Comparison of ENCODE assay signal across 1 cellular context in the genomic region with DNA sequence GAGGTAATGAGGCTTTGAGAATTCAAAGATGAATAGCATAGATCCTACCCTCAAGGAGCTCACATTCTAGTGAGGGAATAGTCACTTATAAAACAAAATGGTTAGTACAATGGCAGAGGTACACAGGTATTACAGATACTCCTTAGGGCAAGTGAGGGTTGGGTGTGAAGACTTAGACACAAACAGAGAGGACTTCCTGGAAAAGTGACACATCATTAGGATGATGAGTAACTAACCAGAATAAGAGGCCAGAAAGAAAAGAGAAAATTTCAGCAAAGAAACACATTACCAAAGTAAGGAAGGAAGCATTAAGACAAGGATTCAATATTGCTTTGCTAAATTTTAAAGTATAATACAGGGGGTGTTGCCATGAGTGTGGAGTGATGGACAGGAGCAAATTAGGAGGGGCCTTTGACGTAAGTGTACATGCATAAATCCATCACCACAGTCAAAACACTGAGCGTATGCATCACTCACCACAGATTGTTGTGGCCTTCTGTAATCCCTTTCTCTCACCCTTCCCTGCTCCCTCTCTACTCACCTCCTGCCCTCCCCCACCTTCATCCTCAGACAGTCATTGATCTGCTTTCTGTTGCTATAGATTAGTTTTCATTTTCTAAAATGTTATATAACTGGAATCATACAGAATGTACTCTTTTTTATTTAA.
TF ChIP-seq lines count a peak whose summit lies in the region.

No MANE protein-coding gene starts in this region.

TF ChIP-seq in K562, 482 proteins besides CTCF, POLR2A, EP300 and RAD21 (continued from another document and continues in another):
- TF ChIP-seq THRAP3 (IDR thresholded peaks at IDR 0.05; ENCODE audit: borderline replicate concordance) = no peak
- TF ChIP-seq HIVEP1 (CRISPR knock-in tag; IDR thresholded peaks at IDR 0.05) = no peak
- TF ChIP-seq ZNF212 (CRISPR knock-in tag; IDR thresholded peaks at IDR 0.05) = no peak
- no peak for TF ChIP-seq ZNF785 (CRISPR knock-in tag; IDR thresholded peaks at IDR 0.05)
- TF ChIP-seq, protein P1, sequence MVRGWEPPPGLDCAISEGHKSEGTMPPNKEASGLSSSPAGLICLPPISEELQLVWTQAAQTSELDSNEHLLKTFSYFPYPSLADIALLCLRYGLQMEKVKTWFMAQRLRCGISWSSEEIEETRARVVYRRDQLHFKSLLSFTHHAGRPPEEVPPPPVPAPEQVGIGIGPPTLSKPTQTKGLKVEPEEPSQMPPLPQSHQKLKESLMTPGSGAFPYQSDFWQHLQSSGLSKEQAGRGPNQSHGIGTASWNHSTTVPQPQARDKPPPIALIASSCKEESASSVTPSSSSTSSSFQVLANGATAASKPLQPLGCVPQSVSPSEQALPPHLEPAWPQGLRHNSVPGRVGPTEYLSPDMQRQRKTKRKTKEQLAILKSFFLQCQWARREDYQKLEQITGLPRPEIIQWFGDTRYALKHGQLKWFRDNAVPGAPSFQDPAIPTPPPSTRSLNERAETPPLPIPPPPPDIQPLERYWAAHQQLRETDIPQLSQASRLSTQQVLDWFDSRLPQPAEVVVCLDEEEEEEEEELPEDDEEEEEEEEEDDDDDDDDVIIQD (CRISPR knock-in tag; IDR thresholded peaks at IDR 0.05) = no peak
- TF ChIP-seq NCOA1 (IDR thresholded peaks at IDR 0.05; ENCODE audit: low read depth) = peak; percentile 82
- TF ChIP-seq, protein P2, sequence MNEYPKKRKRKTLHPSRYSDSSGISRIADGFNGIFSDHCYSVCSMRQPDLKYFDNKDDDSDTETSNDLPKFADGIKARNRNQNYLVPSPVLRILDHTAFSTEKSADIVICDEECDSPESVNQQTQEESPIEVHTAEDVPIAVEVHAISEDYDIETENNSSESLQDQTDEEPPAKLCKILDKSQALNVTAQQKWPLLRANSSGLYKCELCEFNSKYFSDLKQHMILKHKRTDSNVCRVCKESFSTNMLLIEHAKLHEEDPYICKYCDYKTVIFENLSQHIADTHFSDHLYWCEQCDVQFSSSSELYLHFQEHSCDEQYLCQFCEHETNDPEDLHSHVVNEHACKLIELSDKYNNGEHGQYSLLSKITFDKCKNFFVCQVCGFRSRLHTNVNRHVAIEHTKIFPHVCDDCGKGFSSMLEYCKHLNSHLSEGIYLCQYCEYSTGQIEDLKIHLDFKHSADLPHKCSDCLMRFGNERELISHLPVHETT (CRISPR knock-in tag; conservative IDR thresholded peaks at IDR 0.05 in 1 of 2, IDR thresholded peaks at IDR 0.05 in 1 of 2) = no peak
- TF ChIP-seq ZKSCAN3 (CRISPR knock-in tag; IDR thresholded peaks at IDR 0.05) = no peak
- TF ChIP-seq, protein P3, sequence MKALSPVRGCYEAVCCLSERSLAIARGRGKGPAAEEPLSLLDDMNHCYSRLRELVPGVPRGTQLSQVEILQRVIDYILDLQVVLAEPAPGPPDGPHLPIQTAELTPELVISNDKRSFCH (CRISPR knock-in tag; IDR thresholded peaks at IDR 0.05) = no peak
- TF ChIP-seq, protein P3 (tag; IDR thresholded peaks at IDR 0.05) = peak; percentile 88
- no peak for TF ChIP-seq TAF15 (IDR thresholded peaks at IDR 0.05; ENCODE audit: low read depth, low read length)
- no peak for TF ChIP-seq ZNF232 (CRISPR knock-in tag; IDR thresholded peaks at IDR 0.05)
- TF ChIP-seq, protein P4, sequence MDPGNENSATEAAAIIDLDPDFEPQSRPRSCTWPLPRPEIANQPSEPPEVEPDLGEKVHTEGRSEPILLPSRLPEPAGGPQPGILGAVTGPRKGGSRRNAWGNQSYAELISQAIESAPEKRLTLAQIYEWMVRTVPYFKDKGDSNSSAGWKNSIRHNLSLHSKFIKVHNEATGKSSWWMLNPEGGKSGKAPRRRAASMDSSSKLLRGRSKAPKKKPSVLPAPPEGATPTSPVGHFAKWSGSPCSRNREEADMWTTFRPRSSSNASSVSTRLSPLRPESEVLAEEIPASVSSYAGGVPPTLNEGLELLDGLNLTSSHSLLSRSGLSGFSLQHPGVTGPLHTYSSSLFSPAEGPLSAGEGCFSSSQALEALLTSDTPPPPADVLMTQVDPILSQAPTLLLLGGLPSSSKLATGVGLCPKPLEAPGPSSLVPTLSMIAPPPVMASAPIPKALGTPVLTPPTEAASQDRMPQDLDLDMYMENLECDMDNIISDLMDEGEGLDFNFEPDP (CRISPR knock-in tag; IDR thresholded peaks at IDR 0.05) = no peak
- TF ChIP-seq, protein P5, sequence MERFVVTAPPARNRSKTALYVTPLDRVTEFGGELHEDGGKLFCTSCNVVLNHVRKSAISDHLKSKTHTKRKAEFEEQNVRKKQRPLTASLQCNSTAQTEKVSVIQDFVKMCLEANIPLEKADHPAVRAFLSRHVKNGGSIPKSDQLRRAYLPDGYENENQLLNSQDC (CRISPR knock-in tag; IDR thresholded peaks at IDR 0.05) = no peak
- TF ChIP-seq MCM5 (IDR thresholded peaks at IDR 0.05; ENCODE audit: low read depth) = no peak
- no peak for TF ChIP-seq ZNF707 (CRISPR knock-in tag; conservative IDR thresholded peaks at IDR 0.05)
- TF ChIP-seq, protein P6, sequence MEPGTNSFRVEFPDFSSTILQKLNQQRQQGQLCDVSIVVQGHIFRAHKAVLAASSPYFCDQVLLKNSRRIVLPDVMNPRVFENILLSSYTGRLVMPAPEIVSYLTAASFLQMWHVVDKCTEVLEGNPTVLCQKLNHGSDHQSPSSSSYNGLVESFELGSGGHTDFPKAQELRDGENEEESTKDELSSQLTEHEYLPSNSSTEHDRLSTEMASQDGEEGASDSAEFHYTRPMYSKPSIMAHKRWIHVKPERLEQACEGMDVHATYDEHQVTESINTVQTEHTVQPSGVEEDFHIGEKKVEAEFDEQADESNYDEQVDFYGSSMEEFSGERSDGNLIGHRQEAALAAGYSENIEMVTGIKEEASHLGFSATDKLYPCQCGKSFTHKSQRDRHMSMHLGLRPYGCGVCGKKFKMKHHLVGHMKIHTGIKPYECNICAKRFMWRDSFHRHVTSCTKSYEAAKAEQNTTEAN (CRISPR knock-in tag; IDR thresholded peaks at IDR 0.05) = no peak
- TF ChIP-seq, protein P7, sequence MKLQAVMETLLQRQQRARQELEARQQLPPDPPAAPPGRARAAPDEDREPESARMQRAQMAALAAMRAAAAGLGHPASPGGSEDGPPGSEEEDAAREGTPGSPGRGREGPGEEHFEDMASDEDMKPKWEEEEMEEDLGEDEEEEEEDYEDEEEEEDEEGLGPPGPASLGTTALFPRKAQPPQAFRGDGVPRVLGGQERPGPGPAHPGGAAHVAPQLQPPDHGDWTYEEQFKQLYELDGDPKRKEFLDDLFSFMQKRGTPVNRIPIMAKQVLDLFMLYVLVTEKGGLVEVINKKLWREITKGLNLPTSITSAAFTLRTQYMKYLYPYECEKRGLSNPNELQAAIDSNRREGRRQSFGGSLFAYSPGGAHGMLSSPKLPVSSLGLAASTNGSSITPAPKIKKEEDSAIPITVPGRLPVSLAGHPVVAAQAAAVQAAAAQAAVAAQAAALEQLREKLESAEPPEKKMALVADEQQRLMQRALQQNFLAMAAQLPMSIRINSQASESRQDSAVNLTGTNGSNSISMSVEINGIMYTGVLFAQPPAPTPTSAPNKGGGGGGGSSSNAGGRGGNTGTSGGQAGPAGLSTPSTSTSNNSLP (IDR thresholded peaks at IDR 0.05; ENCODE audit: borderline replicate concordance, low read depth, low read length) = peak; percentile 20; the same call in 1 of the 2 replicates
- TF ChIP-seq XRCC5 (IDR thresholded peaks at IDR 0.05; ENCODE audit: low read depth, low read length) = no peak
- TF ChIP-seq, protein P8, sequence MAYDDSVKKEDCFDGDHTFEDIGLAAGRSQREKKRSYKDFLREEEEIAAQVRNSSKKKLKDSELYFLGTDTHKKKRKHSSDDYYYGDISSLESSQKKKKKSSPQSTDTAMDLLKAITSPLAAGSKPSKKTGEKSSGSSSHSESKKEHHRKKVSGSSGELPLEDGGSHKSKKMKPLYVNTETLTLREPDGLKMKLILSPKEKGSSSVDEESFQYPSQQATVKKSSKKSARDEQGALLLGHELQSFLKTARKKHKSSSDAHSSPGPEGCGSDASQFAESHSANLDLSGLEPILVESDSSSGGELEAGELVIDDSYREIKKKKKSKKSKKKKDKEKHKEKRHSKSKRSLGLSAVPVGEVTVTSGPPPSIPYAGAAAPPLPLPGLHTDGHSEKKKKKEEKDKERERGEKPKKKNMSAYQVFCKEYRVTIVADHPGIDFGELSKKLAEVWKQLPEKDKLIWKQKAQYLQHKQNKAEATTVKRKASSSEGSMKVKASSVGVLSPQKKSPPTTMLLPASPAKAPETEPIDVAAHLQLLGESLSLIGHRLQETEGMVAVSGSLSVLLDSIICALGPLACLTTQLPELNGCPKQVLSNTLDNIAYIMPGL (CRISPR knock-in tag; IDR thresholded peaks at IDR 0.05) = no peak
- TF ChIP-seq POLR2H (tag; IDR thresholded peaks at IDR 0.05; ENCODE audit: low read depth) = no peak
- 0 out of 2 replicates have a peak, but pooled peaks have one; percentile 3 for TF ChIP-seq CBX5 (IDR thresholded peaks at IDR 0.05; ENCODE audit: borderline replicate concordance, low read depth)
- TF ChIP-seq ZNF583 (CRISPR knock-in tag; IDR thresholded peaks at IDR 0.05) = no peak
- no peak for TF ChIP-seq XRCC4 (IDR thresholded peaks at IDR 0.05; ENCODE audit: extremely low read depth, insufficient read depth, insufficient read length)
- no peak for TF ChIP-seq ZNF143 (CRISPR knock-in tag; IDR thresholded peaks at IDR 0.05)
- TF ChIP-seq WHSC1 (IDR thresholded peaks at IDR 0.05; ENCODE audit: low read length) = no peak
- TF ChIP-seq MYC (IDR thresholded peaks at IDR 0.05; ENCODE audit: low read depth, low read length) = no peak
- TF ChIP-seq MYC (CRISPR knock-in tag; IDR thresholded peaks at IDR 0.05; ENCODE audit: borderline replicate concordance, low read depth) = no peak
- no peak for TF ChIP-seq MAFK (IDR thresholded peaks at IDR 0.05; ENCODE audit: low read length)
- TF ChIP-seq STAT5A (IDR thresholded peaks at IDR 0.05; ENCODE audit: borderline replicate concordance, low read length) = peak; percentile 57
- no peak for TF ChIP-seq EZH2 (IDR thresholded peaks at IDR 0.05; ENCODE audit: borderline replicate concordance, low read depth, low read length)
- TF ChIP-seq MCM7 (IDR thresholded peaks at IDR 0.05) = no peak
- TF ChIP-seq ADNP (tag; IDR thresholded peaks at IDR 0.05) = peak; percentile 78; the same call in 1 of the 2 replicates
- peak; percentile 93 for TF ChIP-seq FOSL1 (tag; conservative IDR thresholded peaks at IDR 0.05)
- TF ChIP-seq ZFP30 (CRISPR knock-in tag; IDR thresholded peaks at IDR 0.05; ENCODE audit: borderline replicate concordance) = no peak
- peak; percentile 63; the same call in 1 of the 2 replicates for TF ChIP-seq CXXC5 (CRISPR knock-in tag; IDR thresholded peaks at IDR 0.05)
- TF ChIP-seq ZNF436 (CRISPR knock-in tag; IDR thresholded peaks at IDR 0.05) = no peak; the same call in 1 of the 2 replicates
- TF ChIP-seq, protein P9, sequence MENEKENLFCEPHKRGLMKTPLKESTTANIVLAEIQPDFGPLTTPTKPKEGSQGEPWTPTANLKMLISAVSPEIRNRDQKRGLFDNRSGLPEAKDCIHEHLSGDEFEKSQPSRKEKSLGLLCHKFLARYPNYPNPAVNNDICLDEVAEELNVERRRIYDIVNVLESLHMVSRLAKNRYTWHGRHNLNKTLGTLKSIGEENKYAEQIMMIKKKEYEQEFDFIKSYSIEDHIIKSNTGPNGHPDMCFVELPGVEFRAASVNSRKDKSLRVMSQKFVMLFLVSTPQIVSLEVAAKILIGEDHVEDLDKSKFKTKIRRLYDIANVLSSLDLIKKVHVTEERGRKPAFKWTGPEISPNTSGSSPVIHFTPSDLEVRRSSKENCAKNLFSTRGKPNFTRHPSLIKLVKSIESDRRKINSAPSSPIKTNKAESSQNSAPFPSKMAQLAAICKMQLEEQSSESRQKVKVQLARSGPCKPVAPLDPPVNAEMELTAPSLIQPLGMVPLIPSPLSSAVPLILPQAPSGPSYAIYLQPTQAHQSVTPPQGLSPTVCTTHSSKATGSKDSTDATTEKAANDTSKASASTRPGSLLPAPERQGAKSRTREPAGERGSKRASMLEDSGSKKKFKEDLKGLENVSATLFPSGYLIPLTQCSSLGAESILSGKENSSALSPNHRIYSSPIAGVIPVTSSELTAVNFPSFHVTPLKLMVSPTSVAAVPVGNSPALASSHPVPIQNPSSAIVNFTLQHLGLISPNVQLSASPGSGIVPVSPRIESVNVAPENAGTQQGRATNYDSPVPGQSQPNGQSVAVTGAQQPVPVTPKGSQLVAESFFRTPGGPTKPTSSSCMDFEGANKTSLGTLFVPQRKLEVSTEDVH (IDR thresholded peaks at IDR 0.05; ENCODE audit: low read depth, partially characterized antibody) = peak; percentile 62
- TF ChIP-seq ZNF24 (IDR thresholded peaks at IDR 0.05) = 0 out of 2 replicates have a peak, but pooled peaks have one; percentile 39
- peak; percentile 89 for TF ChIP-seq CBFA2T3 (IDR thresholded peaks at IDR 0.05)
- TF ChIP-seq NR4A1 (CRISPR knock-in tag; IDR thresholded peaks at IDR 0.05) = no peak
- TF ChIP-seq NR4A1 (tag; IDR thresholded peaks at IDR 0.05) = no peak
- no peak for TF ChIP-seq CHD1 (IDR thresholded peaks at IDR 0.05; ENCODE audit: low read length)
- no peak for TF ChIP-seq RBM25 (IDR thresholded peaks at IDR 0.05; ENCODE audit: low read depth, low read length, severe bottlenecking)
- TF ChIP-seq JUNB (CRISPR knock-in tag; conservative IDR thresholded peaks at IDR 0.05) = no peak
- TF ChIP-seq SMAD1 (IDR thresholded peaks at IDR 0.05; ENCODE audit: low read depth, low read length, partially characterized antibody) = no peak
- TF ChIP-seq, protein P10, sequence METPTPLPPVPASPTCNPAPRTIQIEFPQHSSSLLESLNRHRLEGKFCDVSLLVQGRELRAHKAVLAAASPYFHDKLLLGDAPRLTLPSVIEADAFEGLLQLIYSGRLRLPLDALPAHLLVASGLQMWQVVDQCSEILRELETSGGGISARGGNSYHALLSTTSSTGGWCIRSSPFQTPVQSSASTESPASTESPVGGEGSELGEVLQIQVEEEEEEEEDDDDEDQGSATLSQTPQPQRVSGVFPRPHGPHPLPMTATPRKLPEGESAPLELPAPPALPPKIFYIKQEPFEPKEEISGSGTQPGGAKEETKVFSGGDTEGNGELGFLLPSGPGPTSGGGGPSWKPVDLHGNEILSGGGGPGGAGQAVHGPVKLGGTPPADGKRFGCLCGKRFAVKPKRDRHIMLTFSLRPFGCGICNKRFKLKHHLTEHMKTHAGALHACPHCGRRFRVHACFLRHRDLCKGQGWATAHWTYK (CRISPR knock-in tag; IDR thresholded peaks at IDR 0.05) = no peak
- TF ChIP-seq, protein P11, sequence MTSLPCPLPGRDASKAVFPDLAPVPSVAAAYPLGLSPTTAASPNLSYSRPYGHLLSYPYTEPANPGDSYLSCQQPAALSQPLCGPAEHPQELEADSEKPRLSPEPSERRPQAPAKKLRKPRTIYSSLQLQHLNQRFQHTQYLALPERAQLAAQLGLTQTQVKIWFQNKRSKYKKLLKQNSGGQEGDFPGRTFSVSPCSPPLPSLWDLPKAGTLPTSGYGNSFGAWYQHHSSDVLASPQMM (CRISPR knock-in tag; IDR thresholded peaks at IDR 0.05) = no peak
- peak; percentile 51 for TF ChIP-seq NFIC (IDR thresholded peaks at IDR 0.05)
- TF ChIP-seq ZNF165 (CRISPR knock-in tag; IDR thresholded peaks at IDR 0.05; ENCODE audit: borderline replicate concordance) = no peak
- no peak; the same call in 1 of the 2 replicates for TF ChIP-seq ZKSCAN8 (CRISPR knock-in tag; IDR thresholded peaks at IDR 0.05)
- TF ChIP-seq EWSR1 (IDR thresholded peaks at IDR 0.05; ENCODE audit: borderline replicate concordance, low read depth, partially characterized antibody) = no peak
- TF ChIP-seq FOXP1 (CRISPR knock-in tag; IDR thresholded peaks at IDR 0.05) = 0 out of 2 replicates have a peak, but pooled peaks have one; percentile 32
- no peak; the same call in 1 of the 2 replicates for TF ChIP-seq PHF21A (IDR thresholded peaks at IDR 0.05; ENCODE audit: borderline replicate concordance, low read depth)
- TF ChIP-seq KDM1A (IDR thresholded peaks at IDR 0.05) = peak; percentile 98 to 99
- TF ChIP-seq LCOR (CRISPR knock-in tag; IDR thresholded peaks at IDR 0.05) = no peak
- TF ChIP-seq ZNF695 (CRISPR knock-in tag; IDR thresholded peaks at IDR 0.05) = no peak
